19 cellular contexts compared by ENCODE assay signal in genomic region chr11:47106839-47107520, GRCh38.
DNase-seq lines count a peak whose midpoint lies in the region; ATAC-seq and TF ChIP-seq lines count a peak whose summit lies in the region.
"Had no signal": no experiment of that assay in that cellular context is flagged by ENCODE, and none has a peak within 500 bp of the region (broad histone marks: within the 10 kb centered on the region; RNA-seq: fewer than 3 reads in every experiment).

No MANE protein-coding gene starts in this region.

- no peak overlapping the region for H3K9ac ChIP-seq in GM23248

- TF ChIP-seq CTCF in mesothelial cell of epicardium (IDR thresholded peaks at IDR 0.05; ENCODE audit: unreplicated experiment) = no peak

- 57 to 60% methylated on average over 7 of the region's 7 CpGs for WGBS in GM23248 (ENCODE audit: low coverage in 1 of 2, low lambda C conversion rate in 2 of 2, missing lambda C conversion rate in 2 of 2), 2 experiments

- no peaks in the 10 kb centered on the region for H4K20me1 ChIP-seq in GM23248 (ENCODE audit: insufficient read depth)

- peak; percentile 72 for DNase-seq in DMS79 (lab: John Stamatoyannopoulos, UW)
- DNase-seq in NCI-H2029 treated with DMSO at 0.1 percent for 48 hours (lab: John Stamatoyannopoulos, UW) = peak; percentile 84
- DNase-seq in head of caudate nucleus = peak; percentile 16 to 83 (median 59)
- DNase-seq in occipital lobe (lab: John Stamatoyannopoulos, UW) = peak; percentile 45
- no peak for DNase-seq in GM23248
- no peak for DNase-seq in mesothelial cell of epicardium (ENCODE audit: low spot score in 2 of 2, unreplicated experiment in 2 of 2)
- no peak for DNase-seq in activated naive CD8-positive, alpha-beta T cell treated with anti-CD3 and anti-CD28 coated beads, Interleukin-2, amount 50 U/mL, for 24 hours
- DNase-seq: activated B cell treated with CpG ODN at 0.5 μM for 24 hours; activated CD8-positive, alpha-beta memory T cell treated with anti-CD3 and anti-CD28 coated beads, Interleukin-2, amount 10 ng/mL, durations not matched to agents 7 days and 5 days; brain microvascular endothelial cell; effector memory CD4-positive, alpha-beta T cell; H7; left ventricle myocardium superior; NCI-H510A treated with DMSO at 0.1 percent for 48 hours; stimulated activated CD4-positive, alpha-beta T cell treated with anti-CD3 and anti-CD28 coated beads, Interleukin-4, amount 100 ng/mL, for 24 hours; upper lobe of left lung had no signal

- no peak overlapping the region for H2AFZ ChIP-seq in GM23248

- H3K36me3 ChIP-seq in GM23248 (ENCODE audit: low read depth) = no peaks in the 10 kb centered on the region
- H3K36me3 ChIP-seq: brain microvascular endothelial cell, upper lobe of left lung had no signal

- no peak for ATAC-seq in GM18873 (IDR thresholded peaks at IDR 0.05; ENCODE audit: low FRiP score, unreplicated experiment)
- no peak for ATAC-seq in activated naive CD8-positive, alpha-beta T cell treated with anti-CD3 and anti-CD28 coated beads, Interleukin-2, amount 50 U/mL, for 24 hours
- ATAC-seq: activated CD8-positive, alpha-beta memory T cell treated with anti-CD3 and anti-CD28 coated beads, Interleukin-2, amount 10 ng/mL, durations not matched to agents 7 days and 5 days; left ventricle myocardium superior had no signal

- no peaks in the 10 kb centered on the region for H3K36me3 Mint-ChIP-seq in mesothelial cell of epicardium
- no peaks in the 10 kb centered on the region for H3K36me3 Mint-ChIP-seq in activated naive CD8-positive, alpha-beta T cell treated with anti-CD3 and anti-CD28 coated beads, Interleukin-2, amount 50 U/mL, for 24 hours (ENCODE audit: low read depth)
- H3K36me3 Mint-ChIP-seq: activated CD8-positive, alpha-beta memory T cell treated with anti-CD3 and anti-CD28 coated beads, Interleukin-2, amount 10 ng/mL, durations not matched to agents 7 days and 5 days; natural killer cell treated with Interleukin-12 subunit alpha and Interleukin-12 subunit beta and Interleukin-15 and Interleukin-18, amount 100 ng/mL, for 72 hours had no signal

- in situ Hi-C loops in GM23248 (cut with MboI) = no loop called here

- no peaks in the 10 kb centered on the region for H3K9me3 Mint-ChIP-seq in mesothelial cell of epicardium
- H3K9me3 Mint-ChIP-seq in activated naive CD8-positive, alpha-beta T cell treated with anti-CD3 and anti-CD28 coated beads, Interleukin-2, amount 50 U/mL, for 24 hours = no peaks in the 10 kb centered on the region
- H3K9me3 Mint-ChIP-seq: activated B cell treated with CpG ODN at 0.5 μM for 24 hours; natural killer cell treated with Interleukin-12 subunit alpha and Interleukin-12 subunit beta and Interleukin-15 and Interleukin-18, amount 100 ng/mL, for 72 hours had no signal

- no peaks in the 10 kb centered on the region for H3K79me2 ChIP-seq in GM23248 (ENCODE audit: insufficient read depth)

- H3K27ac ChIP-seq in GM23248 = no peak overlapping the region
- H3K27ac ChIP-seq: brain microvascular endothelial cell, RWPE1, upper lobe of left lung had no signal

- H3K4me1 Mint-ChIP-seq in mesothelial cell of epicardium = peaks cover 23% of the 10 kb centered on the region
- H3K4me1 Mint-ChIP-seq in activated naive CD8-positive, alpha-beta T cell treated with anti-CD3 and anti-CD28 coated beads, Interleukin-2, amount 50 U/mL, for 24 hours = no peaks in the 10 kb centered on the region
- H3K4me1 Mint-ChIP-seq: activated CD8-positive, alpha-beta memory T cell treated with anti-CD3 and anti-CD28 coated beads, Interleukin-2, amount 10 ng/mL, durations not matched to agents 7 days and 5 days had no signal

- intact Hi-C loops in head of caudate nucleus (cut with DNase I) = no loop called here

- no peak overlapping the region for H3K4me2 ChIP-seq in GM23248 (ENCODE audit: unreplicated experiment)

- H3K4me1 ChIP-seq in GM23248 (ENCODE audit: insufficient read depth) = peaks cover 26% of the 10 kb centered on the region

- H3K4me3 ChIP-seq in GM23248 = no peak overlapping the region
- H3K4me3 ChIP-seq: upper lobe of left lung had no signal

- H3K27me3 Mint-ChIP-seq in mesothelial cell of epicardium (ENCODE audit: low read depth) = no peaks in the 10 kb centered on the region
- H3K27me3 Mint-ChIP-seq in activated naive CD8-positive, alpha-beta T cell treated with anti-CD3 and anti-CD28 coated beads, Interleukin-2, amount 50 U/mL, for 24 hours = no peaks in the 10 kb centered on the region
- H3K27me3 Mint-ChIP-seq: activated B cell treated with CpG ODN at 0.5 μM for 24 hours; activated CD8-positive, alpha-beta memory T cell treated with anti-CD3 and anti-CD28 coated beads, Interleukin-2, amount 10 ng/mL, durations not matched to agents 7 days and 5 days; natural killer cell treated with Interleukin-12 subunit alpha and Interleukin-12 subunit beta and Interleukin-15 and Interleukin-18, amount 100 ng/mL, for 72 hours had no signal

- H3K4me3 Mint-ChIP-seq in mesothelial cell of epicardium = no peak overlapping the region
- no peak overlapping the region for H3K4me3 Mint-ChIP-seq in activated naive CD8-positive, alpha-beta T cell treated with anti-CD3 and anti-CD28 coated beads, Interleukin-2, amount 50 U/mL, for 24 hours
- H3K4me3 Mint-ChIP-seq: activated B cell treated with CpG ODN at 0.5 μM for 24 hours; activated CD8-positive, alpha-beta memory T cell treated with anti-CD3 and anti-CD28 coated beads, Interleukin-2, amount 10 ng/mL, durations not matched to agents 7 days and 5 days; natural killer cell treated with Interleukin-12 subunit alpha and Interleukin-12 subunit beta and Interleukin-15 and Interleukin-18, amount 100 ng/mL, for 72 hours had no signal

- H3K9me3 ChIP-seq in GM23248 (ENCODE audit: low read depth) = no peaks in the 10 kb centered on the region
- H3K9me3 ChIP-seq: upper lobe of left lung had no signal

- no peak overlapping the region for H3K27ac Mint-ChIP-seq in mesothelial cell of epicardium
- H3K27ac Mint-ChIP-seq in activated naive CD8-positive, alpha-beta T cell treated with anti-CD3 and anti-CD28 coated beads, Interleukin-2, amount 50 U/mL, for 24 hours = no peak overlapping the region
- H3K27ac Mint-ChIP-seq: activated B cell treated with CpG ODN at 0.5 μM for 24 hours; activated CD8-positive, alpha-beta memory T cell treated with anti-CD3 and anti-CD28 coated beads, Interleukin-2, amount 10 ng/mL, durations not matched to agents 7 days and 5 days had no signal

- H3F3A ChIP-seq in GM23248 (ENCODE audit: insufficient read depth) = no peaks in the 10 kb centered on the region

- H3K27me3 ChIP-seq in GM23248 (replicated peaks; ENCODE audit: insufficient read depth) = no peaks in the 10 kb centered on the region
- H3K27me3 ChIP-seq: brain microvascular endothelial cell, upper lobe of left lung had no signal

- H3K9me2 ChIP-seq in GM23248 (ENCODE audit: insufficient read depth) = no peaks in the 10 kb centered on the region

Comparison
In these comparisons a context has a peak if more than half of its experiments do, and no peak if none do; other contexts are left out.
1. DNase-seq: peak in DMS79 (single experiment), NCI-H2029 treated with DMSO at 0.1 percent for 48 hours (single experiment), head of caudate nucleus (42 of 42) and occipital lobe (single experiment); none in GM23248 (single experiment), mesothelial cell of epicardium (0 of 2) and activated naive CD8-positive, alpha-beta T cell treated with anti-CD3 and anti-CD28 coated beads, Interleukin-2, amount 50 U/mL, for 24 hours (single experiment).